12 cellular contexts compared by ENCODE assay signal in the genomic region with DNA sequence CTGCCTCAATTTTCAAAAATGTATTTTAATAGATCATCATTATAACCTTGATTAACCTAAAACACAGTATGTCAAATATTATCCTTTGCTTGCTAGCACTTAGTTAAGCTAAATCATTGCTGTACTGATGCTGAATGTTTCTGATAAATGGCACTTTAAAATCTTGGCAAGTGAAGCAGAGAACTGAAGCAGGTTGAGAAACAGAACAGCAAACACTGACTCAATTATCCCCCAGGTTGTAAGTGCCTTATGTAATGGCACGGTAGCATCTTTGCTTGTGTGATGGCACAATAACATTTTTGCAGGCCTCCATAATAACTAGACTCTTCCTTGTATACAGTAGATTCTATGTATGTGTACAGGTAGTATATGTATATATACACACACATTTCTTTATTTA. TPM values are rescaled to one million over a fixed set of nuclear protein-coding genes. Genes with fewer than 3 reads are reported as not detected.
"Had no signal": no experiment of that assay in that cellular context is flagged by ENCODE, and none has a peak within 500 bp of the region (broad histone marks: within the 10 kb centered on the region; RNA-seq: fewer than 3 reads in every experiment).

No MANE protein-coding gene starts in this region.

- H3K27ac ChIP-seq: brain microvascular endothelial cell, foreskin keratinocyte, tibial artery, vagina had no signal

- H3K27me3 ChIP-seq: brain microvascular endothelial cell, tibial artery, vagina had no signal

- H3K4me3 ChIP-seq: tibial artery, vagina had no signal

- H3K4me3 Mint-ChIP-seq: activated naive CD8-positive, alpha-beta T cell treated with anti-CD3 and anti-CD28 coated beads, Interleukin-2, amount 10 ng/mL, durations not matched to agents 7 days and 5 days; dendritic cell treated with granulocyte-macrophage colony-stimulating factor and Interleukin-4, amounts not matched to agents 40 ng/mL and 50 ng/mL, for 4 days had no signal

- H3K9me3 ChIP-seq: tibial artery, vagina had no signal

- H3K27me3 Mint-ChIP-seq: activated naive CD8-positive, alpha-beta T cell treated with anti-CD3 and anti-CD28 coated beads, Interleukin-2, amount 10 ng/mL, durations not matched to agents 7 days and 5 days; dendritic cell treated with granulocyte-macrophage colony-stimulating factor and Interleukin-4, amounts not matched to agents 40 ng/mL and 50 ng/mL, for 4 days; naive thymus-derived CD8-positive, alpha-beta T cell had no signal

- H3K9me3 Mint-ChIP-seq: activated naive CD8-positive, alpha-beta T cell treated with anti-CD3 and anti-CD28 coated beads, Interleukin-2, amount 10 ng/mL, durations not matched to agents 7 days and 5 days; dendritic cell treated with granulocyte-macrophage colony-stimulating factor and Interleukin-4, amounts not matched to agents 40 ng/mL and 50 ng/mL, for 4 days; naive thymus-derived CD8-positive, alpha-beta T cell had no signal

- H3K4me1 ChIP-seq: foreskin keratinocyte, vagina had no signal

- H3K36me3 ChIP-seq: brain microvascular endothelial cell, tibial artery, vagina had no signal

- DNase-seq: activated CD4-positive, CD25-positive, alpha-beta regulatory T cell treated with anti-CD3 and anti-CD28 coated beads, Interleukin-2, amount 50 U/mL, for 72 hours; activated gamma-delta T cell; activated naive CD8-positive, alpha-beta T cell treated with anti-CD3 and anti-CD28 coated beads, Interleukin-2, amount 10 ng/mL, durations not matched to agents 7 days and 5 days; activated T-cell treated with anti-CD3 and anti-CD28 coated beads, Interleukin-2, amount 50 U/mL, for 48 hours had no signal

- H3K27ac Mint-ChIP-seq: activated naive CD8-positive, alpha-beta T cell treated with anti-CD3 and anti-CD28 coated beads, Interleukin-2, amount 10 ng/mL, durations not matched to agents 7 days and 5 days; dendritic cell treated with granulocyte-macrophage colony-stimulating factor and Interleukin-4, amounts not matched to agents 40 ng/mL and 50 ng/mL, for 4 days had no signal

RNA-seq across cellular contexts. Expression of a gene that starts 33.8 kb away (rescaled TPM):
- total RNA-seq: foreskin keratinocyte, kidney epithelial cell, renal cortical epithelial cell had no signal
